10 cellular contexts compared by ENCODE assay signal in the genomic region with DNA sequence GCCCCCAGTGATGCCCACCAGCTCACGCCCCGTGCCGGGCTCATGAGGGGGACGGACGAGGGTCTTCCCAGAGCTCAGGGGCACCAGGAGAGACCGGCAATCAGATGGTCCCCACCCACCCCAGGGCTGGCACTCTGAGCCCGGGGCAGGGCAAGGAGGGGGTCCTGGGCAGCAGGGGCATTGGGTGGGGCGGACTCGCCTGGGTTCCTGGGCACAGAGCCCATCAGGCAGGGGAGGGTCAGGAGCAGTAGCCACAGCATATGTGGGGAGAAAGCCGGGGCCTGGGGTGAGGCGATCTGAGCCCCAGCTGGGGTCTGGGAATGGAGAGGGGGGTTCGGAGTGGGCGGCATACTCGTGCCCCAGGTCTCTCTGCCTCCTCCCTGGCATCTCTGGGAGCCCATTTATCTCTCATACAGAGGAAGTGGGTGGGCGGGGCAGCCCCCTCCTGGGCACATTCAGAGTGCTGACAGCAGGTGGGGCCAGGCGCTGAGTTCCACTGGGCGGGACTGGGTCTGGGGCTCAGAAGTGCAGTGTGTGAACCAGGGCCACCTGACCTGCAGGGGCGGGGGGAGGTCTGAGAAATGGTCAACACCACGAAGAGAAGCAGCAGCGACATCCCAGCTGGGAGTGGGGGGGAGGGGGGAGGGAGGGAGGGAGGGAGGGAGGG. TPM values are rescaled to one million over a fixed set of nuclear protein-coding genes. Genes with fewer than 3 reads are reported as not detected.
A peak's percentile ranks its signal among the peaks of the same experiment; 100 is the strongest.
DNase-seq lines count a peak whose midpoint lies in the region; ATAC-seq and TF ChIP-seq lines count a peak whose summit lies in the region.
"Had no signal": no experiment of that assay in that cellular context is flagged by ENCODE, and none has a peak within 500 bp of the region (broad histone marks: within the 10 kb centered on the region; RNA-seq: fewer than 3 reads in every experiment).

No MANE protein-coding gene starts in this region.

- H3K4me1 ChIP-seq in RWPE2 (ENCODE audit: insufficient read depth, poor library complexity, severe bottlenecking) (no peaks in the 10 kb centered on the region), osteoblast (ENCODE audit: insufficient read depth, low read length) (no peaks in the 10 kb centered on the region)

- H3K79me2 ChIP-seq in osteoblast (ENCODE audit: insufficient read depth, low read length): no peaks in the 10 kb centered on the region

- intact Hi-C loops in left cardiac atrium (cut with DNase I) (no loop called here), Right ventricle myocardium inferior (cut with DNase I) (no loop called here)

- ATAC-seq in left cardiac atrium (peak; percentile 48 to 51), Right ventricle myocardium inferior (no peak), RWPE2 (ENCODE audit: low read depth) (no peak), HG03280 (IDR thresholded peaks at IDR 0.05; ENCODE audit: unreplicated experiment) (no peak)

- DNase-seq in left cardiac atrium (no peak), Right ventricle myocardium inferior (ENCODE audit: missing footprints) (no peak), RWPE2 (ENCODE audit: low spot score) (peak; percentile 47), osteoblast (ENCODE audit: insufficient read length, low spot score, missing footprints) (peak; percentile 52), substantia nigra (lab: John Stamatoyannopoulos, UW) (no peak)
- DNase-seq: C1 segment of cervical spinal cord, caudate nucleus, NCI-H1436 treated with DMSO at 0.1 percent for 48 hours had no signal

- H3K27me3 ChIP-seq in RWPE2 (ENCODE audit: insufficient read depth, poor library complexity, severe bottlenecking) (peaks cover 59% of the 10 kb centered on the region), osteoblast (ENCODE audit: insufficient read depth, low read length) (peaks cover 46% of the 10 kb centered on the region)

- H3K4me2 ChIP-seq in osteoblast (ENCODE audit: insufficient read depth, low read length): no peak overlapping the region

- H3K27ac ChIP-seq in RWPE2 (ENCODE audit: poor library complexity, severe bottlenecking) (no peak overlapping the region), osteoblast (ENCODE audit: low read depth, low read length) (no peak overlapping the region), substantia nigra (ENCODE audit: low read depth, low read length, poor library complexity, severe bottlenecking) (no peak overlapping the region)
- H3K27ac ChIP-seq: tibial nerve had no signal

- H3K36me3 ChIP-seq in RWPE2 (ENCODE audit: low read depth): no peaks in the 10 kb centered on the region
- H3K36me3 ChIP-seq in osteoblast (ENCODE audit: insufficient read depth, low read length): no peaks in the 10 kb centered on the region
- H3K36me3 ChIP-seq: tibial nerve had no signal

- no peaks in the 10 kb centered on the region for H3K9me3 ChIP-seq in RWPE2 (ENCODE audit: severe bottlenecking)
- H3K9me3 ChIP-seq in osteoblast (ENCODE audit: low read depth, low read length): no peaks in the 10 kb centered on the region
- H3K9me3 ChIP-seq: tibial nerve had no signal

- TF ChIP-seq CTCF in RWPE2 (IDR thresholded peaks at IDR 0.05; ENCODE audit: poor library complexity, severe bottlenecking): no peak
- TF ChIP-seq CTCF in osteoblast (IDR thresholded peaks at IDR 0.05; ENCODE audit: extremely low read depth, low read depth, low read length): no peak

- no peak overlapping the region for H3K4me3 ChIP-seq in RWPE2 (ENCODE audit: severe bottlenecking)
- H3K4me3 ChIP-seq in osteoblast (ENCODE audit: insufficient read depth, low read length): no peak overlapping the region
- H3K4me3 ChIP-seq: tibial nerve had no signal

- no peaks in the 10 kb centered on the region for H4K20me1 ChIP-seq in osteoblast (ENCODE audit: insufficient read depth, low read length)

- H2AFZ ChIP-seq in osteoblast (ENCODE audit: low read length): no peak overlapping the region

RNA-seq across cellular contexts. Expression of a gene that starts 20.5 kb away (rescaled TPM):
- total RNA-seq in left cardiac atrium (10 to 100 TPM; 74.3 to 80.8 TPM), Right ventricle myocardium inferior (89.4 TPM), osteoblast (37.1 and 49.2 TPM in 2 replicates)

RNA-seq across cellular contexts. Expression of a gene that starts 33.1 kb away (rescaled TPM):
- total RNA-seq in left cardiac atrium (under 1 TPM in 1 of 2 donors, not detected in 1; 0.91 TPM), Right ventricle myocardium inferior (0.54 TPM), osteoblast (not detected in 2 replicates)

RNA-seq across cellular contexts. Expression of a gene that starts 44.5 kb away (rescaled TPM):
- total RNA-seq in left cardiac atrium: 1 to 10 TPM in 1 of 2 donors, under 1 TPM in 1; 0.99 to 2.7 TPM
- total RNA-seq in Right ventricle myocardium inferior: 1.9 TPM
- total RNA-seq in osteoblast: under 0.01 and 0.29 TPM in 2 replicates

RNA-seq across cellular contexts. Expression of a gene that starts 48.4 kb away (rescaled TPM):
- total RNA-seq in left cardiac atrium (10 to 100 TPM in 1 of 2 donors, 1 to 10 TPM in 1; 2.1 to 17.3 TPM), Right ventricle myocardium inferior (9.4 TPM), osteoblast (not detected in 2 replicates)

RNA-seq across cellular contexts. Expression of a gene that starts 59.0 kb away (rescaled TPM):
- total RNA-seq in left cardiac atrium (10 to 100 TPM in 1 of 2 donors, 1 to 10 TPM in 1; 9.3 to 18.9 TPM), Right ventricle myocardium inferior (10.0 TPM), osteoblast (not detected in 2 replicates)

Comparison
In these comparisons a context has a peak if more than half of its experiments do, and no peak if none do; other contexts are left out.
1. ATAC-seq: peak in left cardiac atrium (2 of 2); none in Right ventricle myocardium inferior (single experiment), RWPE2 (single experiment) and HG03280 (single experiment).
2. DNase-seq: peak in RWPE2 (single experiment) and osteoblast (single experiment); none in left cardiac atrium (single experiment), Right ventricle myocardium inferior (single experiment) and substantia nigra (0 of 49).